ENCODE assay signal across 1 cellular context in the genomic region with DNA sequence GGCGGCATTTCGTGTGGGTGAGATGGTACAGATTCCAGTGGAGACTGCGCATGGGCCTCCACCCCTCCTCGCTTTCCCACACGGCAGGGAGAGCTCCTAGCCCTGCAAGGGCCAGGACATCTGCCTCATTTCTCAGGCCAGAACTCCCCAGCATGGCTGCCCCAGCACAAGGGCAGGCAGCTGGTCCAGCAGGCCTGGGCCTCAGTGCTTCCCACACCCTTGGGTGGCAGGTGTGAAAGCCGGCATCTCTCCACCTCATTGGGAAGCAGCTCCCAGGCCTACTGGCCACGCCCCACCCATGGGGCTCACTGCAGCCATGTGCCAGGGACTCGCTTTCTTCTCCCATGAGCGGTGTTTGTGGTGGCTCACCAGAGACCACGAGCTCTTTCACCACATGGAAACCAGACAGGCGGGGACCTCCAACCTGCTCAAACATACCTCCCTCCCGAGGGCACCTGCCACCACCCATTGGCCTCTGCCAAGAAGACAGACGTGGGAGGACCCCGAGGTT.
TF ChIP-seq lines count a peak whose summit lies in the region.

No MANE protein-coding gene starts in this region.

TF ChIP-seq in H1, 55 proteins besides CTCF, POLR2A, EP300 and RAD21 (continued from another document):
- TF ChIP-seq ZNF274 (IDR thresholded peaks at IDR 0.05; ENCODE audit: borderline replicate concordance, extremely low read depth, low read length) = no peak
- no peak for TF ChIP-seq BACH1 (IDR thresholded peaks at IDR 0.05; ENCODE audit: low read length)
- TF ChIP-seq CHD1 (IDR thresholded peaks at IDR 0.05; ENCODE audit: low read depth, low read length) = no peak
- TF ChIP-seq SIN3A (conservative IDR thresholded peaks at IDR 0.05 in 1 of 2, IDR thresholded peaks at IDR 0.05 in 1 of 2; ENCODE audit: low read depth in 1 of 2, low read length in 2 of 2) = no peak
- no peak for TF ChIP-seq EZH2 (IDR thresholded peaks at IDR 0.05; ENCODE audit: low read depth, low read length, severe bottlenecking)
- TF ChIP-seq, protein P1, sequence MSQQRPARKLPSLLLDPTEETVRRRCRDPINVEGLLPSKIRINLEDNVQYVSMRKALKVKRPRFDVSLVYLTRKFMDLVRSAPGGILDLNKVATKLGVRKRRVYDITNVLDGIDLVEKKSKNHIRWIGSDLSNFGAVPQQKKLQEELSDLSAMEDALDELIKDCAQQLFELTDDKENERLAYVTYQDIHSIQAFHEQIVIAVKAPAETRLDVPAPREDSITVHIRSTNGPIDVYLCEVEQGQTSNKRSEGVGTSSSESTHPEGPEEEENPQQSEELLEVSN (IDR thresholded peaks at IDR 0.05) = no peak
- TF ChIP-seq, protein P2, sequence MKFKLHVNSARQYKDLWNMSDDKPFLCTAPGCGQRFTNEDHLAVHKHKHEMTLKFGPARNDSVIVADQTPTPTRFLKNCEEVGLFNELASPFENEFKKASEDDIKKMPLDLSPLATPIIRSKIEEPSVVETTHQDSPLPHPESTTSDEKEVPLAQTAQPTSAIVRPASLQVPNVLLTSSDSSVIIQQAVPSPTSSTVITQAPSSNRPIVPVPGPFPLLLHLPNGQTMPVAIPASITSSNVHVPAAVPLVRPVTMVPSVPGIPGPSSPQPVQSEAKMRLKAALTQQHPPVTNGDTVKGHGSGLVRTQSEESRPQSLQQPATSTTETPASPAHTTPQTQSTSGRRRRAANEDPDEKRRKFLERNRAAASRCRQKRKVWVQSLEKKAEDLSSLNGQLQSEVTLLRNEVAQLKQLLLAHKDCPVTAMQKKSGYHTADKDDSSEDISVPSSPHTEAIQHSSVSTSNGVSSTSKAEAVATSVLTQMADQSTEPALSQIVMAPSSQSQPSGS (IDR thresholded peaks at IDR 0.05; ENCODE audit: low read length) = no peak
- no peak for TF ChIP-seq BRCA1 (IDR thresholded peaks at IDR 0.05; ENCODE audit: low read depth, low read length)
- TF ChIP-seq HDAC6 (IDR thresholded peaks at IDR 0.05; ENCODE audit: low read depth, low read length) = no peak
- TF ChIP-seq TBP (IDR thresholded peaks at IDR 0.05; ENCODE audit: low read depth, low read length) = no peak
- no peak for TF ChIP-seq TEAD4 (IDR thresholded peaks at IDR 0.05; ENCODE audit: low read depth, low read length)
- TF ChIP-seq, protein P3, sequence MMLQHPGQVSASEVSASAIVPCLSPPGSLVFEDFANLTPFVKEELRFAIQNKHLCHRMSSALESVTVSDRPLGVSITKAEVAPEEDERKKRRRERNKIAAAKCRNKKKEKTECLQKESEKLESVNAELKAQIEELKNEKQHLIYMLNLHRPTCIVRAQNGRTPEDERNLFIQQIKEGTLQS (IDR thresholded peaks at IDR 0.05; ENCODE audit: insufficient read depth, low read depth, low read length) = no peak
- TF ChIP-seq JUND (IDR thresholded peaks at IDR 0.05; ENCODE audit: low read length) = no peak
- TF ChIP-seq KDM5A (IDR thresholded peaks at IDR 0.05; ENCODE audit: low read length) = no peak
- no peak for TF ChIP-seq NRF1 (IDR thresholded peaks at IDR 0.05; ENCODE audit: low read depth, low read length)
- TF ChIP-seq MAFK (IDR thresholded peaks at IDR 0.05; ENCODE audit: low read depth, low read length) = no peak
TF ChIP-seq in H1: peak in this region for 0.
